9 cellular contexts compared by ENCODE assay signal in the genomic region with DNA sequence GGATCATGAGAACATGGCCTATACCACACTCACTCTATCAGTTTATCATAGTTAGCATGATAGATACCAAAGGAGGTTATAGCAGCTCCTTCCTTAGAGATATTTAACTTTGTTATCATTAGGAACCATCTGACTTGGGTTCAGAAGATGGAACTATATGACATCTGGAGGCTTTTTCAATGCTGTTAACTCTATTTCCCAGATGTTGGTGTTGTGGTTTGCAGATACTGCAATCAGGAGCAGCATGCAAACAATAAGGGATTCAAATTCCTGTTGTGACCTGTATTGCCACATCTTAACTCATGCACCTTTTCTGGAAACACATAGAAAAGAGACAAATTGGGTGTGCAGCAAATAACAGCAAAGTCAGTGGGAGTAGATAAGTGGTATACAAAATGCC.
"Had no signal": no experiment of that assay in that cellular context is flagged by ENCODE, and none has a peak within 500 bp of the region (broad histone marks: within the 10 kb centered on the region; RNA-seq: fewer than 3 reads in every experiment).

No MANE protein-coding gene starts in this region.

- H3K36me3 ChIP-seq: HAP-1 had no signal

- DNase-seq: H7, IMR-90, Karpas-422, KBM-7 had no signal

- H3K9ac ChIP-seq: KMS-11 had no signal

- H3K4me3 Mint-ChIP-seq: GM23338 had no signal

- H2AFZ ChIP-seq: GM23338 had no signal

- H3K27ac ChIP-seq: KMS-11 had no signal

- H3K4me2 ChIP-seq: GM23338, KMS-11 had no signal

- H3K4me3 ChIP-seq: GM23338, HAP-1 had no signal

- ATAC-seq: GM23338 had no signal

- H3K9me3 ChIP-seq: HAP-1 had no signal

- FAIRE-seq: H1, HTR-8/SVneo had no signal

- H3K27ac Mint-ChIP-seq: GM23338 had no signal
